Comparison of ENCODE assay signal across 25 cellular contexts in the genomic region with DNA sequence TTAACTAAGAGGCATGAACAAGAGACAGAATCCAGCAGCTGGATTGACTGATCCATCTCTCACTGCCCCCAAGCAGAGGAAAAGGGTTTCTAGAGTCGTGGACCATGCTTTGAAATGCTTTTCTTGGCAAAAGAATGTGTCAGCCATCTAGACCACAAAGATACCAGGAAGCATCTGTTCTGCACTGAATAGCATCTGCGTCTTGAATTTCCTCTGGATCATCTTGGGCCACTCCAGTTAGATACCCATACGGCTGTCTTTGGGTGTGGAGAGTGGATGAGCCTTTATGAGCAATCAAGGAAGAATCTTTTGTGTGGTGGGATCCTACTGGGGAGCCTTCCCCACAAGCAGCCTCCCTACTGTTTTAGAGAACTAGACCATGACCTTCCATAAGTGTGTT. TPM values are rescaled to one million over a fixed set of nuclear protein-coding genes. Genes with fewer than 3 reads are reported as not detected.
"Had no signal": no experiment of that assay in that cellular context is flagged by ENCODE, and none has a peak within 500 bp of the region (broad histone marks: within the 10 kb centered on the region; RNA-seq: fewer than 3 reads in every experiment).

No MANE protein-coding gene starts in this region.

- H3K9me3 ChIP-seq: esophagus muscularis mucosa, gastrocnemius medialis, testis, upper lobe of right lung, vagina had no signal

- DNase-seq: effector memory CD8-positive, alpha-beta T cell; gastrocnemius medialis; immature natural killer cell; left colon; left ventricle myocardium superior; mesenchymal stem cell; midbrain; naive thymus-derived CD4-positive, alpha-beta T cell; nephron progenitor cell; psoas muscle; stimulated activated CD4-positive, alpha-beta T cell treated with anti-CD3 and anti-CD28 coated beads, Interleukin-2, amount 100 ng/mL, for 24 hours; stimulated activated CD4-positive, alpha-beta T cell treated with anti-CD3 and anti-CD28 coated beads, Interleukin-4, amount 100 ng/mL, for 4 hours; stimulated activated naive B cell treated with anti-CD40 and anti-IgM and Interleukin-4, amounts not matched to agents 10 μg/mL and 1 μg/mL and 100 μg/mL, for 72 hours; stimulated activated naive CD8-positive, alpha-beta T cell treated with anti-CD3 and anti-CD28 coated beads, Interleukin-15, amount 100 ng/mL, for 72 hours; testis; upper lobe of right lung had no signal

- H3K27ac ChIP-seq: epithelial cell of prostate, esophagus muscularis mucosa, gastrocnemius medialis, psoas muscle, skin epidermis, testis, tibial nerve, upper lobe of right lung, vagina had no signal

- H3K27me3 ChIP-seq: testis, tibial nerve, vagina had no signal

- ATAC-seq: effector memory CD8-positive, alpha-beta T cell; gastrocnemius medialis; left colon; left ventricle myocardium superior; naive thymus-derived CD4-positive, alpha-beta T cell; psoas muscle; sciatic nerve; stimulated activated naive B cell treated with anti-CD40 and anti-IgM and Interleukin-4, amounts not matched to agents 10 μg/mL and 1 μg/mL and 100 μg/mL, for 72 hours; stimulated activated naive CD8-positive, alpha-beta T cell treated with anti-CD3 and anti-CD28 coated beads, Interleukin-15, amount 100 ng/mL, for 72 hours; upper lobe of right lung had no signal

- H3K4me3 ChIP-seq: esophagus muscularis mucosa, gastrocnemius medialis, lung, psoas muscle, skin epidermis, testis, tibial nerve, upper lobe of right lung, vagina had no signal

- H3K4me1 ChIP-seq: esophagus muscularis mucosa, gastrocnemius medialis, psoas muscle, testis, tibial nerve, upper lobe of right lung, vagina had no signal

- H3K36me3 ChIP-seq: esophagus muscularis mucosa, gastrocnemius medialis, tibial nerve, upper lobe of right lung, vagina had no signal

RNA-seq across cellular contexts. Expression of a gene that starts 16.0 kb away (rescaled TPM):
- total RNA-seq: esophagus muscularis mucosa; fibroblast of villous mesenchyme; gastrocnemius medialis; left ventricle myocardium superior; lung; naive thymus-derived CD4-positive, alpha-beta T cell; omental fat pad; sciatic nerve; tibial nerve; upper lobe of right lung; vagina had no signal
